ENCODE assay signal across 21 cellular contexts in genomic region chr1:156316909-156317308, GRCh38. TPM values are rescaled to one million over a fixed set of nuclear protein-coding genes. Genes with fewer than 3 reads are reported as not detected.
A peak's percentile ranks its signal among the peaks of the same experiment; 100 is the strongest.
DNase-seq lines count a peak whose midpoint lies in the region; ATAC-seq and TF ChIP-seq lines count a peak whose summit lies in the region.
"Had no signal": no experiment of that assay in that cellular context is flagged by ENCODE, and none has a peak within 500 bp of the region (broad histone marks: within the 10 kb centered on the region; RNA-seq: fewer than 3 reads in every experiment).

No MANE protein-coding gene starts in this region.

- H3K4me3 ChIP-seq in breast epithelium = no peak overlapping the region
- H3K4me3 ChIP-seq in IMR-90 (ENCODE audit: insufficient read depth, low read depth, low read length) = no peak overlapping the region
- H3K4me3 ChIP-seq in osteoblast (ENCODE audit: insufficient read depth, low read length) = no peak overlapping the region
- H3K4me3 ChIP-seq: BLaER1 treated with 17β-estradiol and CSF1 and Interleukin-3, amounts not matched to agents 10 nM and 100 nM; HAP-1 had no signal

- H3K27me3 ChIP-seq in breast epithelium = no peaks in the 10 kb centered on the region
- H3K27me3 ChIP-seq in IMR-90 (ENCODE audit: control insufficient read depth, insufficient read depth, low read length) = no peaks in the 10 kb centered on the region
- H3K27me3 ChIP-seq in osteoblast (ENCODE audit: insufficient read depth, low read length) = no peaks in the 10 kb centered on the region
- H3K27me3 ChIP-seq: BE2C; BLaER1 treated with 17β-estradiol and CSF1 and Interleukin-3, amounts not matched to agents 10 nM and 100 nM had no signal

- H3K4me2 ChIP-seq in IMR-90 (ENCODE audit: low read depth, low read length) (no peak overlapping the region), osteoblast (ENCODE audit: insufficient read depth, low read length) (no peak overlapping the region)
- H3K4me2 ChIP-seq: BLaER1 treated with 17β-estradiol and CSF1 and Interleukin-3, amounts not matched to agents 10 nM and 100 nM had no signal

- no peaks in the 10 kb centered on the region for H3K9me3 Mint-ChIP-seq in MCF 10A (ENCODE audit: unreplicated experiment)
- no peaks in the 10 kb centered on the region for H3K9me3 Mint-ChIP-seq in Calu3 (ENCODE audit: low read depth, unreplicated experiment)
- H3K9me3 Mint-ChIP-seq: CD4-positive, alpha-beta T cell; CD8-positive, alpha-beta memory T cell had no signal

- H3K56ac ChIP-seq in IMR-90 (ENCODE audit: extremely low read depth, insufficient read depth, low read length) = no peak overlapping the region

- no peak overlapping the region for H4K5ac ChIP-seq in IMR-90 (ENCODE audit: low read depth, low read length)

- H3K14ac ChIP-seq in IMR-90 (replicated peaks; ENCODE audit: low read depth, low read length) = no peak overlapping the region

- no peak overlapping the region for H2BK120ac ChIP-seq in IMR-90 (ENCODE audit: low read depth, low read length)

- H4K20me1 ChIP-seq in IMR-90 (ENCODE audit: insufficient read depth, low read length) (peaks cover 12% of the 10 kb centered on the region; the same call in 1 of the 2 replicates), osteoblast (ENCODE audit: insufficient read depth, low read length) (peaks cover 2% of the 10 kb centered on the region)

- TF ChIP-seq RAD21 in IMR-90 (IDR thresholded peaks at IDR 0.05; ENCODE audit: low read length) = no peak

- POLR2A ChIA-PET in MCF 10A (lab: Yijun Ruan, JAX) (interaction anchor here (0.6 to 1.7 kb wide), 4 partner anchors 9 to 16 kb away, joined by 3 to 5 read pairs (median 4); no protein-coding TSS in a partner anchor), IMR-90 (lab: Charles Lee; ENCODE audit: unreplicated experiment) (no interaction called here)

- H3K4me1 ChIP-seq in breast epithelium = no peaks in the 10 kb centered on the region
- peaks cover 1% of the 10 kb centered on the region; the same call in 1 of the 2 replicates for H3K4me1 ChIP-seq in IMR-90 (ENCODE audit: control insufficient read depth, insufficient read depth, low read length)
- H3K4me1 ChIP-seq in osteoblast (ENCODE audit: insufficient read depth, low read length) = no peaks in the 10 kb centered on the region
- H3K4me1 ChIP-seq: BE2C, HAP-1 had no signal

- no peak overlapping the region for H3K23ac ChIP-seq in IMR-90 (ENCODE audit: low read depth, low read length)

- H3K36me3 Mint-ChIP-seq in MCF 10A (ENCODE audit: insufficient read depth, unreplicated experiment) = peaks cover 99% of the 10 kb centered on the region
- peaks cover 96% of the 10 kb centered on the region for H3K36me3 Mint-ChIP-seq in Calu3 (ENCODE audit: insufficient read depth, unreplicated experiment)

- H2BK15ac ChIP-seq in IMR-90 (ENCODE audit: low read depth, low read length) = no peak overlapping the region

- TF ChIP-seq CTCF in MCF 10A (IDR thresholded peaks at IDR 0.05; ENCODE audit: unreplicated experiment) (no peak), breast epithelium (IDR thresholded peaks at IDR 0.05) (no peak), IMR-90 (conservative IDR thresholded peaks at IDR 0.05; ENCODE audit: low read depth, low read length) (no peak), osteoblast (IDR thresholded peaks at IDR 0.05; ENCODE audit: extremely low read depth, low read depth, low read length) (no peak), Calu3 (IDR thresholded peaks at IDR 0.05; ENCODE audit: unreplicated experiment) (no peak)

- H3K36me3 ChIP-seq in breast epithelium (peaks cover 21% of the 10 kb centered on the region), IMR-90 (ENCODE audit: control insufficient read depth, insufficient read depth, low read length) (peaks cover 71% of the 10 kb centered on the region), osteoblast (ENCODE audit: insufficient read depth, low read length) (peaks cover 86% of the 10 kb centered on the region)

- H3K9ac ChIP-seq in IMR-90 (ENCODE audit: low read depth, low read length) = no peak overlapping the region
- H3K9ac ChIP-seq: BLaER1 treated with 17β-estradiol and CSF1 and Interleukin-3, amounts not matched to agents 10 nM and 100 nM had no signal

- ATAC-seq in IMR-90 (ENCODE audit: low read depth) (no peak), GM19467 (IDR thresholded peaks at IDR 0.05; ENCODE audit: unreplicated experiment) (no peak)

- H2AK5ac ChIP-seq in IMR-90 (ENCODE audit: low read depth, low read length) = no peak overlapping the region

- H2AFZ ChIP-seq in IMR-90 (replicated peaks; ENCODE audit: low read length, poor library complexity) (no peak overlapping the region), osteoblast (ENCODE audit: low read length) (no peak overlapping the region)

- H2BK5ac ChIP-seq in IMR-90 (ENCODE audit: low read depth, low read length, poor library complexity, severe bottlenecking) = no peak overlapping the region

- H3K9me1 ChIP-seq in IMR-90 (ENCODE audit: insufficient read depth, low read length) = 0 out of 2 replicates have a peak, but pooled peaks cover 2% of the 10 kb centered on the region

- peaks cover 2% of the 10 kb centered on the region for H3K79me2 ChIP-seq in osteoblast (ENCODE audit: insufficient read depth, low read length)

- intact Hi-C loops in MCF 10A (cut with micrococcal nuclease) = loop anchor here (5.0 kb wide), 1 partner anchor 35 kb away; the partner anchor contains the start of genes SMG5 and TMEM79
- intact Hi-C loops in breast epithelium (cut with DNase I; ENCODE audit: low total_unique reads) = no loop called here
- intact Hi-C loops in IMR-90 (cut with micrococcal nuclease) = loop anchor here (5.0 to 10.0 kb wide), 2 partner anchors 50 to 222 kb away; no protein-coding TSS in a partner anchor
- intact Hi-C loops in Calu3 (cut with micrococcal nuclease; ENCODE audit: unreplicated experiment) = no loop called here

- dilution Hi-C loops in IMR-90 (cut with HindIII; ENCODE audit: low sequenced_read_pairs, unreplicated experiment) = no loop called here

- peaks cover 5% of the 10 kb centered on the region for H3K4me1 Mint-ChIP-seq in MCF 10A (ENCODE audit: insufficient read depth, unreplicated experiment)
- no peaks in the 10 kb centered on the region for H3K4me1 Mint-ChIP-seq in Calu3 (ENCODE audit: low read depth, unreplicated experiment)

- DNase-seq in MCF 10A (ENCODE audit: unreplicated experiment) (no peak), breast epithelium (ENCODE audit: low spot score in 2 of 2) (no peak), IMR-90 (no peak), osteoblast (ENCODE audit: insufficient read length, low spot score, missing footprints) (peak; percentile 17), Calu3 (no peak)
- DNase-seq: ACHN; AML-193; BE2C; CD4-positive, alpha-beta T cell; CD8-positive, alpha-beta memory T cell; DMS53; DMS79 treated with DMSO at 0.1 percent for 48 hours; GF-D8; GOT3 had no signal

- 80% methylated on average over 2 of the region's 7 CpGs; no CpG with 5 or more reads in 1 of the 2 experiments for WGBS in IMR-90 (ENCODE audit: extremely low coverage in 2 of 2, insufficient read length in 1 of 2), 2 experiments

- H3K27ac Mint-ChIP-seq in MCF 10A (ENCODE audit: low read depth, unreplicated experiment) (peak overlapping the region; percentile 31), Calu3 (ENCODE audit: unreplicated experiment) (no peak overlapping the region)
- H3K27ac Mint-ChIP-seq: CD14-positive monocyte; CD4-positive, alpha-beta T cell had no signal

- H3K27me3 Mint-ChIP-seq in MCF 10A (ENCODE audit: insufficient read depth, unreplicated experiment) (no peaks in the 10 kb centered on the region), Calu3 (ENCODE audit: unreplicated experiment) (no peaks in the 10 kb centered on the region)
- H3K27me3 Mint-ChIP-seq: CD4-positive, alpha-beta T cell; CD8-positive, alpha-beta memory T cell had no signal

- TF ChIP-seq POLR2A in breast epithelium (IDR thresholded peaks at IDR 0.05) = no peak
- TF ChIP-seq POLR2A in IMR-90 (IDR thresholded peaks at IDR 0.05; ENCODE audit: low read depth, low read length) = no peak

- in situ Hi-C loops in IMR-90 (cut with MboI; ENCODE audit: low sequenced_read_pairs) = loop anchor here (5.0 kb wide), 1 partner anchor 220 kb away; no protein-coding TSS in a partner anchor

- no peak overlapping the region for H4K91ac ChIP-seq in IMR-90 (ENCODE audit: insufficient read depth, low read depth, low read length)

- BruUV-seq in MCF 10A (replicated peaks; lab: Mats Ljungman, UMichigan) (no TSS peak), IMR-90 (replicated peaks; lab: Mats Ljungman, UMichigan) (no TSS peak), Calu3 (replicated peaks; lab: Mats Ljungman, UMichigan) (no TSS peak)

- H3K27ac ChIP-seq in breast epithelium (no peak overlapping the region), IMR-90 (ENCODE audit: insufficient read depth, low read length) (no peak overlapping the region), osteoblast (ENCODE audit: low read depth, low read length) (no peak overlapping the region)
- H3K27ac ChIP-seq: 22Rv1; BLaER1 treated with 17β-estradiol and CSF1 and Interleukin-3, amounts not matched to agents 10 nM and 100 nM had no signal

- H3K4me3 Mint-ChIP-seq in MCF 10A (ENCODE audit: unreplicated experiment) (no peak overlapping the region), Calu3 (ENCODE audit: low read depth, unreplicated experiment) (no peak overlapping the region)
- H3K4me3 Mint-ChIP-seq: CD14-positive monocyte; CD4-positive, alpha-beta T cell; CD8-positive, alpha-beta memory T cell had no signal

- H3K79me1 ChIP-seq in IMR-90 (ENCODE audit: low read depth in 1 of 2, low read length in 2 of 2) = peaks cover 2 to 31% of the 10 kb centered on the region in 2 experiments

- no peak overlapping the region for H4K8ac ChIP-seq in IMR-90 (ENCODE audit: low read depth in 2 of 2, low read length in 2 of 2)

- CTCF ChIA-PET in MCF 10A (lab: Yijun Ruan, JAX) = interaction anchor here (0.6 to 11.1 kb wide), 10 partner anchors 9 to 252 kb away, joined by 3 to 152 read pairs (median 3); partner anchors contain the start of genes CCT3, SMG5, TMEM79 and TSACC
- CTCF ChIA-PET in IMR-90 (lab: Yijun Ruan, JAX) = no interaction called here
- CTCF ChIA-PET in Calu3 (lab: Charles Lee) = interaction anchor here (1.6 kb wide), 1 partner anchor 42 kb away, joined by 8 read pairs; no protein-coding TSS in a partner anchor

- no peak overlapping the region for H3K18ac ChIP-seq in IMR-90 (ENCODE audit: low read depth, low read length)

- no peaks in the 10 kb centered on the region for H3K9me3 ChIP-seq in breast epithelium
- no peaks in the 10 kb centered on the region for H3K9me3 ChIP-seq in IMR-90 (ENCODE audit: control insufficient read depth, insufficient read depth, low read length)
- H3K9me3 ChIP-seq in osteoblast (ENCODE audit: low read depth, low read length) = no peaks in the 10 kb centered on the region
- H3K9me3 ChIP-seq: BE2C; BLaER1 treated with 17β-estradiol and CSF1 and Interleukin-3, amounts not matched to agents 10 nM and 100 nM; HAP-1 had no signal

- no peak overlapping the region for H2AK9ac ChIP-seq in IMR-90 (replicated peaks; ENCODE audit: low read depth, low read length, poor library complexity)

- H2BK20ac ChIP-seq in IMR-90 (ENCODE audit: low read depth, low read length) = no peak overlapping the region

- H3K4ac ChIP-seq in IMR-90 (ENCODE audit: low read depth, low read length) = no peak overlapping the region

RNA-seq across cellular contexts. Expression of gene VHLL, which starts 17.8 kb away (rescaled TPM):
- total RNA-seq in MCF 10A (2022) = 0.49 TPM in 1 of 2 replicates, not detected in the other
- total RNA-seq in breast epithelium = under 1 TPM in 1 of 3 donors, not detected in 2; 0.98 TPM
- 0.28 TPM in 1 of 2 replicates, not detected in the other for total RNA-seq in IMR-90 (2012; rRNA removed)
- not detected in 2 replicates for polyA plus RNA-seq in IMR-90 (2012; rRNA removed)
- polyA plus RNA-seq in IMR-90 (2012; cell fraction: cytosol; rRNA removed) = not detected in 2 replicates
- polyA plus RNA-seq in IMR-90 (2012; cell fraction: nucleus; rRNA removed; ENCODE audit: low replicate concordance) = 0.21 TPM in 2 replicates
- not detected in 2 replicates for total RNA-seq in osteoblast
- 0.81 and 1.5 TPM in 2 replicates for total RNA-seq in Calu3 (2022)
- total RNA-seq: CD4-positive, alpha-beta T cell; Daoy; G401 had no signal
- polyA plus RNA-seq: CD14-positive monocyte; CD8-positive, alpha-beta memory T cell had no signal

RNA-seq across cellular contexts. Expression of gene CCT3, which starts 21.2 kb away (rescaled TPM):
- total RNA-seq in MCF 10A (2022) (495 and 574 TPM in 2 replicates), breast epithelium (100 to 1,000 TPM; 150 to 263 (median 262) TPM), IMR-90 (2012; rRNA removed) (595 and 637 TPM in 2 replicates), osteoblast (258 and 276 TPM in 2 replicates), Calu3 (2022) (554 and 598 TPM in 2 replicates)
- 293 and 313 TPM in 2 replicates for polyA plus RNA-seq in IMR-90 (2012; rRNA removed)
- polyA plus RNA-seq in IMR-90 (2012; cell fraction: cytosol; rRNA removed) = 159 and 216 TPM in 2 replicates
- 89.8 and 167 TPM in 2 replicates for polyA plus RNA-seq in IMR-90 (2012; cell fraction: nucleus; rRNA removed; ENCODE audit: low replicate concordance)

RNA-seq across cellular contexts. Expression of gene TSACC, which starts 21.4 kb away (rescaled TPM):
- total RNA-seq in MCF 10A (2022) (1.8 and 3.6 TPM in 2 replicates), breast epithelium (1 to 10 TPM in 2 of 3 donors, not detected in 1; 1.4 to 1.5 TPM), IMR-90 (2012; rRNA removed) (not detected in 2 replicates), osteoblast (0.36 TPM in 1 of 2 replicates, not detected in the other), Calu3 (2022) (1.4 and 2.0 TPM in 2 replicates)
- 0.75 and 0.79 TPM in 2 replicates for polyA plus RNA-seq in IMR-90 (2012; rRNA removed)
- 1.5 TPM in 1 of 2 replicates, not detected in the other for polyA plus RNA-seq in IMR-90 (2012; cell fraction: cytosol; rRNA removed)
- not detected in 2 replicates for polyA plus RNA-seq in IMR-90 (2012; cell fraction: nucleus; rRNA removed; ENCODE audit: low replicate concordance)
- total RNA-seq: CD4-positive, alpha-beta T cell; G401 had no signal

RNA-seq across cellular contexts. Expression of gene GLMP, which starts 21.4 kb away (rescaled TPM):
- total RNA-seq in MCF 10A (2022) (12.9 and 17.5 TPM in 2 replicates), breast epithelium (10 to 100 TPM; 36.4 to 68.5 (median 40.2) TPM), IMR-90 (2012; rRNA removed) (18.3 and 32.6 TPM in 2 replicates), osteoblast (118 and 137 TPM in 2 replicates), Calu3 (2022) (31.0 and 39.7 TPM in 2 replicates)
- 43.1 and 45.8 TPM in 2 replicates for polyA plus RNA-seq in IMR-90 (2012; rRNA removed)
- polyA plus RNA-seq in IMR-90 (2012; cell fraction: cytosol; rRNA removed) = 26.0 and 46.2 TPM in 2 replicates
- polyA plus RNA-seq in IMR-90 (2012; cell fraction: nucleus; rRNA removed; ENCODE audit: low replicate concordance) = 21.8 and 26.8 TPM in 2 replicates

RNA-seq across cellular contexts. Expression of gene TMEM79, which starts 32.8 kb away (rescaled TPM):
- total RNA-seq in MCF 10A (2022) (8.1 and 12.5 TPM in 2 replicates), breast epithelium (1 to 10 TPM; 1.3 to 7.8 (median 4.9) TPM), IMR-90 (2012; rRNA removed) (0.28 and 0.54 TPM in 2 replicates), osteoblast (0.88 and 1.4 TPM in 2 replicates), Calu3 (2022) (12.8 and 12.9 TPM in 2 replicates)
- 2.3 and 3.3 TPM in 2 replicates for polyA plus RNA-seq in IMR-90 (2012; rRNA removed)
- 2.8 and 4.2 TPM in 2 replicates for polyA plus RNA-seq in IMR-90 (2012; cell fraction: cytosol; rRNA removed)
- 5.5 and 15.6 TPM in 2 replicates for polyA plus RNA-seq in IMR-90 (2012; cell fraction: nucleus; rRNA removed; ENCODE audit: low replicate concordance)

Comparison
In these comparisons a context has a peak if more than half of its experiments do, and no peak if none do; other contexts are left out.
1. intact Hi-C loops: an anchor here in MCF 10A (5.0 kb wide) and IMR-90 (5.0 to 10.0 kb wide); none called in breast epithelium and Calu3.